ENCODE assay signal across 17 cellular contexts in genomic region chr12:131121705-131122405, GRCh38.
A peak's percentile ranks its signal among the peaks of the same experiment; 100 is the strongest.
DNase-seq lines count a peak whose midpoint lies in the region; ATAC-seq and TF ChIP-seq lines count a peak whose summit lies in the region.
"Had no signal": no experiment of that assay in that cellular context is flagged by ENCODE, and none has a peak within 500 bp of the region (broad histone marks: within the 10 kb centered on the region; RNA-seq: fewer than 3 reads in every experiment).

No MANE protein-coding gene starts in this region.

- peaks cover 2% of the 10 kb centered on the region for H3K27me3 Mint-ChIP-seq in type B pancreatic cell
- H3K27me3 Mint-ChIP-seq in stimulated activated naive B cell treated with anti-CD40 and anti-IgM and Interleukin-4, amounts not matched to agents 10 μg/mL and 1 μg/mL and 100 μg/mL, for 72 hours: peaks cover 3 to 10% of the 10 kb centered on the region in 2 donors
- H3K27me3 Mint-ChIP-seq in effector memory CD8-positive, alpha-beta T cell: peaks cover 19 to 32% of the 10 kb centered on the region in 2 donors

- no peaks in the 10 kb centered on the region for H3K4me1 Mint-ChIP-seq in type B pancreatic cell (ENCODE audit: unreplicated experiment)
- no peaks in the 10 kb centered on the region for H3K4me1 Mint-ChIP-seq in stimulated activated naive B cell treated with anti-CD40 and anti-IgM and Interleukin-4, amounts not matched to agents 10 μg/mL and 1 μg/mL and 100 μg/mL, for 72 hours
- H3K4me1 Mint-ChIP-seq in effector memory CD8-positive, alpha-beta T cell (ENCODE audit: low read depth in 2 of 2): no peaks in the 10 kb centered on the region

- H3K27ac Mint-ChIP-seq in type B pancreatic cell: no peak overlapping the region
- H3K27ac Mint-ChIP-seq in stimulated activated naive B cell treated with anti-CD40 and anti-IgM and Interleukin-4, amounts not matched to agents 10 μg/mL and 1 μg/mL and 100 μg/mL, for 72 hours: no peak overlapping the region
- no peak overlapping the region for H3K27ac Mint-ChIP-seq in effector memory CD8-positive, alpha-beta T cell
- H3K27ac Mint-ChIP-seq: HFFc6, nephron progenitor cell had no signal

- ATAC-seq in Right ventricle myocardium superior (ENCODE audit: poor library complexity) (peak; percentile 9), left ventricle myocardium superior (no peak), esophagus mucosa (peak; percentile 8)
- no peak for ATAC-seq in stimulated activated naive B cell treated with anti-CD40 and anti-IgM and Interleukin-4, amounts not matched to agents 10 μg/mL and 1 μg/mL and 100 μg/mL, for 72 hours (replicated peaks)
- no peak for ATAC-seq in effector memory CD8-positive, alpha-beta T cell (replicated peaks)
- ATAC-seq: left colon had no signal

- TF ChIP-seq CTCF in type B pancreatic cell (conservative IDR thresholded peaks at IDR 0.05): no peak

- H3K9me3 Mint-ChIP-seq in type B pancreatic cell: no peaks in the 10 kb centered on the region
- no peaks in the 10 kb centered on the region for H3K9me3 Mint-ChIP-seq in stimulated activated naive B cell treated with anti-CD40 and anti-IgM and Interleukin-4, amounts not matched to agents 10 μg/mL and 1 μg/mL and 100 μg/mL, for 72 hours
- no peaks in the 10 kb centered on the region for H3K9me3 Mint-ChIP-seq in effector memory CD8-positive, alpha-beta T cell
- H3K9me3 Mint-ChIP-seq: nephron progenitor cell had no signal

- intact Hi-C loops in Right ventricle myocardium superior (cut with DNase I): no loop called here
- intact Hi-C loops in left ventricle myocardium superior (cut with micrococcal nuclease): no loop called here

- DNase-seq in Right ventricle myocardium superior (peak; percentile 31), left ventricle myocardium superior (no peak), NCI-H1105 (lab: John Stamatoyannopoulos, UW) (peak; percentile 19), type B pancreatic cell (ENCODE audit: extremely low spot score, unreplicated experiment) (peak; percentile 58), NCI-H2081 treated with DMSO at 0.1 percent for 48 hours (lab: John Stamatoyannopoulos, UW) (no peak)
- no peak for DNase-seq in stimulated activated naive B cell treated with anti-CD40 and anti-IgM and Interleukin-4, amounts not matched to agents 10 μg/mL and 1 μg/mL and 100 μg/mL, for 72 hours
- DNase-seq in effector memory CD8-positive, alpha-beta T cell: no peak
- DNase-seq: activated naive CD4-positive, alpha-beta T cell treated with Interleukin-2 at 50 U/mL for 16 hours; activated T-cell treated with anti-CD3 and anti-CD28 coated beads for 4 hours; dermis blood vessel endothelial cell; HFFc6; NCI-H1417; NCI-H446 treated with DMSO at 0.1 percent for 48 hours; nephron progenitor cell had no signal

- H3K4me3 Mint-ChIP-seq in type B pancreatic cell: no peak overlapping the region
- no peak overlapping the region for H3K4me3 Mint-ChIP-seq in stimulated activated naive B cell treated with anti-CD40 and anti-IgM and Interleukin-4, amounts not matched to agents 10 μg/mL and 1 μg/mL and 100 μg/mL, for 72 hours
- no peak overlapping the region for H3K4me3 Mint-ChIP-seq in effector memory CD8-positive, alpha-beta T cell
- H3K4me3 Mint-ChIP-seq: CD14-positive monocyte, HFFc6, nephron progenitor cell had no signal

- H3K36me3 Mint-ChIP-seq in type B pancreatic cell: no peaks in the 10 kb centered on the region
- peaks cover 0 to 2% of the 10 kb centered on the region in 2 donors for H3K36me3 Mint-ChIP-seq in stimulated activated naive B cell treated with anti-CD40 and anti-IgM and Interleukin-4, amounts not matched to agents 10 μg/mL and 1 μg/mL and 100 μg/mL, for 72 hours
- no peaks in the 10 kb centered on the region for H3K36me3 Mint-ChIP-seq in effector memory CD8-positive, alpha-beta T cell (ENCODE audit: insufficient read depth)

Comparison
In these comparisons a context has a peak if more than half of its experiments do, and no peak if none do; other contexts are left out.
1. ATAC-seq: peak in Right ventricle myocardium superior (single experiment) and esophagus mucosa (single experiment); none in left ventricle myocardium superior (single experiment), stimulated activated naive B cell treated with anti-CD40 and anti-IgM and Interleukin-4, amounts not matched to agents 10 μg/mL and 1 μg/mL and 100 μg/mL, for 72 hours (0 of 2) and effector memory CD8-positive, alpha-beta T cell (single experiment).
2. DNase-seq: peak in Right ventricle myocardium superior (single experiment), NCI-H1105 (single experiment) and type B pancreatic cell (single experiment); none in left ventricle myocardium superior (single experiment), NCI-H2081 treated with DMSO at 0.1 percent for 48 hours (single experiment), stimulated activated naive B cell treated with anti-CD40 and anti-IgM and Interleukin-4, amounts not matched to agents 10 μg/mL and 1 μg/mL and 100 μg/mL, for 72 hours (single experiment) and effector memory CD8-positive, alpha-beta T cell (0 of 3).